ENCODE assay signal across 8 cellular contexts in the genomic region with DNA sequence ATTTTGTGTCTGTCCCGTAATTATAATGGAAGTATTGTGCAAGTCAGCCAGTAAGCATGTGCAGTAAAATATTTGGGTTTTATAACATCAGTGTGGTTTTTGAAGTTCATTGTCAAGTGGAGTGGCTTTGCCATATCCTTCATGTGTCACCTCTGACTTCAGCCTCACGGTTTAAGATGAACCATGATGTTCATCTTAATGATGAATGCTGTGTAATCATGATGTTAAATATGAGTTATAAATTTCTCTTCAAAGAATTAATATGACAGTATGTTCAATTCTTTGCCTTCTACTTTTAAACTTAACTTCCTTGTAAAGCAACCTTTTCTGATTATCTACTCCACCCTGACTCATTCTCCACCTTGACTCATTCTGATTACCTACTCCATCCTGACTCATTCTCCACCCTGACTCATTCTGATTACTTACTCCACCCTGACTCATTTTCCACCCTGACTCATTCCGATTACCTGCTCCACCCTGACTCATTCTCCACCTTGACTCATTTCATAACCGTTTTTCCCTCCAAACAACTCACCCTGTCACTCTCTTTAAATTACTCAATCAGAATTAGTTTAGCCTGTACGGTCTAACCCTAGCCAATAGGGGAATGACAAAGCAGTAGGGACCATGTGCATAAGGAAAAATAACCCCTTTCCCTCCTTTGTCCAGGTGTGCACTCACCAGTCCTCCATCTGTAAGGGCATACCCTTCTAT. TPM values are rescaled to one million over a fixed set of nuclear protein-coding genes. Genes with fewer than 3 reads are reported as not detected.
DNase-seq lines count a peak whose midpoint lies in the region; ATAC-seq and TF ChIP-seq lines count a peak whose summit lies in the region.

No MANE protein-coding gene starts in this region.

- H3K9me3 ChIP-seq in MG63 = peaks cover 15% of the 10 kb centered on the region
- no peaks in the 10 kb centered on the region for H3K9me3 ChIP-seq in OCI-LY7 (ENCODE audit: low read length)

- H3K4me2 ChIP-seq in OCI-LY7 (ENCODE audit: low read length) = no peak overlapping the region

- ATAC-seq in GM18505 (IDR thresholded peaks at IDR 0.05; ENCODE audit: unreplicated experiment) = peak; percentile 96

- TF ChIP-seq POLR2A in GM18505 (IDR thresholded peaks at IDR 0.05; ENCODE audit: borderline replicate concordance, extremely low read depth, insufficient read depth, insufficient read length) = no peak

- CTCF ChIA-PET in OCI-LY7 (lab: Charles Lee; ENCODE audit: unreplicated experiment) = no interaction called here

- H3K4me1 ChIP-seq in OCI-LY7 (ENCODE audit: insufficient read depth, low read length, poor library complexity, severe bottlenecking) = no peaks in the 10 kb centered on the region

- H3K4me3 ChIP-seq in MG63 (no peak overlapping the region), OCI-LY7 (ENCODE audit: low read depth, low read length, poor library complexity, severe bottlenecking) (no peak overlapping the region)

- H4K20me1 ChIP-seq in OCI-LY7 (ENCODE audit: insufficient read depth, low read length) = no peaks in the 10 kb centered on the region

- H3K9me2 ChIP-seq in OCI-LY7 (ENCODE audit: insufficient read depth, low read length) = no peaks in the 10 kb centered on the region

- H2AFZ ChIP-seq in OCI-LY7 (ENCODE audit: low read length) = no peak overlapping the region

- intact Hi-C loops in OCI-LY7 (cut with micrococcal nuclease; ENCODE audit: unreplicated experiment) = no loop called here

- no peaks in the 10 kb centered on the region for H3K79me2 ChIP-seq in OCI-LY7 (ENCODE audit: insufficient read depth, low read depth, low read length)

- H3K36me3 ChIP-seq in MG63 = no peaks in the 10 kb centered on the region
- H3K36me3 ChIP-seq in OCI-LY7 (ENCODE audit: insufficient read depth, low read length) = no peaks in the 10 kb centered on the region

- no peak for TF ChIP-seq CTCF in OCI-LY7 (conservative IDR thresholded peaks at IDR 0.05; ENCODE audit: low read length)

- BruUV-seq in OCI-LY7 (replicated peaks; lab: Mats Ljungman, UMichigan) = no TSS peak

- DNase-seq in H4 (ENCODE audit: low spot score) (peak; percentile 69), MG63 (peak; percentile 25), cerebellar cortex (ENCODE audit: low spot score) (peak; percentile 70), SHP77 (lab: John Stamatoyannopoulos, UW) (no peak), AG20443 (ENCODE audit: low spot score) (no peak), NCI-H1694 (lab: John Stamatoyannopoulos, UW) (no peak), OCI-LY7 (ENCODE audit: low spot score) (no peak)

- H3K27me3 ChIP-seq in MG63 = no peaks in the 10 kb centered on the region

- POLR2A ChIA-PET in OCI-LY7 (lab: Charles Lee) = no interaction called here

- H3K27ac ChIP-seq in OCI-LY7 (ENCODE audit: low read depth, low read length, poor library complexity, severe bottlenecking) = no peak overlapping the region

RNA-seq across cellular contexts. Expression of a gene that starts 50.3 kb away (rescaled TPM):
- 40.9 and 45.6 TPM in 2 replicates for total RNA-seq in H4 (2014; rRNA removed; shearing (Covaris generic))
- 35.9 and 78.6 TPM in 2 replicates for total RNA-seq in MG63 (2014; rRNA removed; shearing (Covaris generic); ENCODE audit: low replicate concordance)
- total RNA-seq in OCI-LY7 (2014; rRNA removed; shearing (Covaris generic)) = 53.2 and 82.8 TPM in 2 replicates
- total RNA-seq in OCI-LY7 (2022) = 86.0 and 88.7 TPM in 2 replicates

Comparison
In these comparisons a context has a peak if more than half of its experiments do, and no peak if none do; other contexts are left out.
1. DNase-seq: peak in H4 (single experiment), MG63 (single experiment) and cerebellar cortex (single experiment); none in SHP77 (0 of 2), AG20443 (single experiment), NCI-H1694 (single experiment) and OCI-LY7 (single experiment).